9 cellular contexts compared by ENCODE assay signal in the genomic region with DNA sequence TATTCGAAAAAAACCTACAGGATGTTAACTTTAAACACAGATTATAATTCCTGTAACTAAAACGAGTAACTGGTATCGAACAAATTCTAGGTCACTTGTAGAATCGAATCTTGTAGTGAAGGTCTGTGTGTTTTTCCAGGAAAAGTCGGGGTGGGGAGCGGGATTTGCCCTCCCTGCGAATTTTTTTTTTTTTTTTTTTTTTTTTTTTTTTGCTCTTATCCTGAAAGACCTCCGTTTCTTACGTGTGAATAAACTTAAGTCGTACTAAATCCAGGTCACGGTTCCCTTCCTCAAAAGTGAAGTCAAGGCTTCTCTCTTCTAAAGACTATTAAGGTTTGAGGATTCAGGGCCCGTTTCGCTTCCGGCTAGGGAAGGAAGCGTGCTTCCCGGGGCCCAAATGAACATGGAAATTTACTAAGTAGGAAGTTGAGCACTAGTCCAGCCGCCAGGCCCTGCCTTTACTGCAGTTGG. TPM values are rescaled to one million over a fixed set of nuclear protein-coding genes. Genes with fewer than 3 reads are reported as not detected.
A peak's percentile ranks its signal among the peaks of the same experiment; 100 is the strongest.
DNase-seq lines count a peak whose midpoint lies in the region; ATAC-seq, FAIRE-seq and TF ChIP-seq lines count a peak whose summit lies in the region.
"Had no signal": no experiment of that assay in that cellular context is flagged by ENCODE, and none has a peak within 500 bp of the region (broad histone marks: within the 10 kb centered on the region; RNA-seq: fewer than 3 reads in every experiment).

No MANE protein-coding gene starts in this region.

- H3F3A ChIP-seq in neural progenitor cell (ENCODE audit: low read depth), result peaks cover 35% of the 10 kb centered on the region

- peak overlapping the region; percentile 79 for H3K4me3 Mint-ChIP-seq in T-helper 1 cell treated with Interleukin-12 subunit alpha and Interleukin-12 subunit beta and Interleukin-4 antibody, amounts not matched to agents 30 μg/mL and 1 μg/mL, for 36 hours
- H3K4me3 Mint-ChIP-seq in effector memory CD8-positive, alpha-beta T cell, result peak overlapping the region; percentile 87 to 92
- peak overlapping the region; percentile 90 for H3K4me3 Mint-ChIP-seq in neural progenitor cell

- H3K79me2 ChIP-seq in neural progenitor cell (ENCODE audit: low read depth), result peaks cover 48% of the 10 kb centered on the region

- H4K20me1 ChIP-seq in neural progenitor cell (ENCODE audit: low read depth), result no peaks in the 10 kb centered on the region

- H3K27me3 ChIP-seq in neural progenitor cell, result no peaks in the 10 kb centered on the region

- DNase-seq in T-helper 1 cell (no peak), RCC 7860 (ENCODE audit: low spot score) (peak; percentile 69), neural progenitor cell (ENCODE audit: low spot score) (no peak), anterior cingulate cortex (lab: John Stamatoyannopoulos, UW) (no peak)
- DNase-seq in effector memory CD8-positive, alpha-beta T cell, result no peak
- DNase-seq in activated CD4-positive, alpha-beta T cell treated with anti-CD3 and anti-CD28 coated beads for 4 hours, result no peak

- no peaks in the 10 kb centered on the region for H3K9me3 ChIP-seq in neural progenitor cell (ENCODE audit: low read depth)

- peak overlapping the region; percentile 72 for H3K9ac ChIP-seq in neural progenitor cell

- H3K36me3 ChIP-seq in neural progenitor cell, result no peaks in the 10 kb centered on the region

- peaks cover 18% of the 10 kb centered on the region for H3K4me1 ChIP-seq in neural progenitor cell

- H3K27me3 Mint-ChIP-seq in T-helper 1 cell treated with Interleukin-12 subunit alpha and Interleukin-12 subunit beta and Interleukin-4 antibody, amounts not matched to agents 30 μg/mL and 1 μg/mL, for 36 hours (ENCODE audit: low read depth), result no peaks in the 10 kb centered on the region
- H3K27me3 Mint-ChIP-seq in effector memory CD8-positive, alpha-beta T cell, result no peaks in the 10 kb centered on the region
- peaks cover 2% of the 10 kb centered on the region for H3K27me3 Mint-ChIP-seq in neural progenitor cell (ENCODE audit: insufficient read depth, low read depth)

- TF ChIP-seq CTCF in neural progenitor cell (IDR thresholded peaks at IDR 0.05), result no peak

- H3K4me3 ChIP-seq in neural progenitor cell, result peak overlapping the region; percentile 62

- no peak for FAIRE-seq in RCC 7860 (lab: Jason Lieb, UNC)
- FAIRE-seq: endometrium had no signal

- H3K27ac Mint-ChIP-seq in T-helper 1 cell treated with Interleukin-12 subunit alpha and Interleukin-12 subunit beta and Interleukin-4 antibody, amounts not matched to agents 30 μg/mL and 1 μg/mL, for 36 hours, result peak overlapping the region; percentile 60
- peak overlapping the region; percentile 91 for H3K27ac Mint-ChIP-seq in effector memory CD8-positive, alpha-beta T cell
- H3K27ac Mint-ChIP-seq in neural progenitor cell, result peak overlapping the region; percentile 98

- H3K36me3 Mint-ChIP-seq in T-helper 1 cell treated with Interleukin-12 subunit alpha and Interleukin-12 subunit beta and Interleukin-4 antibody, amounts not matched to agents 30 μg/mL and 1 μg/mL, for 36 hours (ENCODE audit: low read depth), result peaks cover 8% of the 10 kb centered on the region
- peaks cover 20% of the 10 kb centered on the region for H3K36me3 Mint-ChIP-seq in effector memory CD8-positive, alpha-beta T cell (ENCODE audit: insufficient read depth)
- peaks cover 5% of the 10 kb centered on the region for H3K36me3 Mint-ChIP-seq in neural progenitor cell

- peak overlapping the region; percentile 98 for H3K27ac ChIP-seq in neural progenitor cell

- H3K4me2 ChIP-seq in neural progenitor cell, result peak overlapping the region; percentile 80

- ATAC-seq in effector memory CD8-positive, alpha-beta T cell (replicated peaks), result no peak
- ATAC-seq in HG02938 (IDR thresholded peaks at IDR 0.05; ENCODE audit: unreplicated experiment), result no peak

- peak overlapping the region; percentile 87 for H2AFZ ChIP-seq in neural progenitor cell (replicated peaks)

- no peaks in the 10 kb centered on the region for H3K9me3 Mint-ChIP-seq in T-helper 1 cell treated with Interleukin-12 subunit alpha and Interleukin-12 subunit beta and Interleukin-4 antibody, amounts not matched to agents 30 μg/mL and 1 μg/mL, for 36 hours
- H3K9me3 Mint-ChIP-seq in effector memory CD8-positive, alpha-beta T cell, result no peaks in the 10 kb centered on the region
- no peaks in the 10 kb centered on the region for H3K9me3 Mint-ChIP-seq in neural progenitor cell

- peaks cover 28% of the 10 kb centered on the region for H3K4me1 Mint-ChIP-seq in T-helper 1 cell treated with Interleukin-12 subunit alpha and Interleukin-12 subunit beta and Interleukin-4 antibody, amounts not matched to agents 30 μg/mL and 1 μg/mL, for 36 hours (ENCODE audit: low read depth)
- H3K4me1 Mint-ChIP-seq in effector memory CD8-positive, alpha-beta T cell (ENCODE audit: low read depth in 2 of 2), result peaks cover 31 to 41% of the 10 kb centered on the region in 2 donors
- H3K4me1 Mint-ChIP-seq in neural progenitor cell, result peaks cover 38% of the 10 kb centered on the region

RNA-seq across cellular contexts. Expression of gene TBC1D5, which starts 0.8 kb away (rescaled TPM):
- 63.6 and 108 TPM in 2 replicates for total RNA-seq in neural progenitor cell (ENCODE audit: low replicate concordance)
